In the genomic region with DNA sequence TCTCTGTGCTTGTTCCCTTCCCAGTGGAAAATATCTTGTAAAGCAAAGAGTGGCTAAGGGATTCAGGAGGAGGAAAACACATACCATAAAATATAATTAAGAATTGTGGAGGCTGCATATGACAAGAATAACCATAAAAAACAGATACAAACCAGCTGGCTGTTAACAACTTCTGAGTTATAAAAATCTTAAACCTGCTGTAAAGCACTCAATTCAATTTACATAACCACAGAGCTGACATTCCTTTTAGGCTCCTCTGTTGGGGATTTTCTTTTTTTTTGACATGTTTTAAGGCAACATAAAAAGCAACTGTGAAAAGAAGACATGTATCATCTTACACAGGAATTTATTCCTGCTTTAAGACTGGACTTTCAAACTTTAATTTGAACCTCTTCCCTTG, we compare ENCODE assay signal across 22 cellular contexts.
"Had no signal": no experiment of that assay in that cellular context is flagged by ENCODE, and none has a peak within 500 bp of the region (broad histone marks: within the 10 kb centered on the region; RNA-seq: fewer than 3 reads in every experiment).

No MANE protein-coding gene starts in this region.

- ATAC-seq: activated CD8-positive, alpha-beta T cell treated with anti-CD3 and anti-CD28 coated beads for 36 hours; left lung; natural killer cell; psoas muscle; right lobe of liver had no signal

- FAIRE-seq: frontal cortex had no signal

- H3K4me1 Mint-ChIP-seq: central memory CD8-positive, alpha-beta T cell; natural killer cell had no signal

- H3K9me3 Mint-ChIP-seq: activated CD8-positive, alpha-beta T cell treated with anti-CD3 and anti-CD28 coated beads for 36 hours; stimulated activated naive CD8-positive, alpha-beta T cell treated with anti-CD3 and anti-CD28 coated beads, Interleukin-15, Interleukin-2, amounts not matched to agents 100 ng/mL and 50 ng/mL, for 24 hours; T-helper 1 cell treated with Interleukin-12 subunit alpha and Interleukin-12 subunit beta and Interleukin-4 antibody, amounts not matched to agents 30 μg/mL and 1 μg/mL, for 36 hours had no signal

- H3K27me3 Mint-ChIP-seq: activated CD8-positive, alpha-beta T cell treated with anti-CD3 and anti-CD28 coated beads for 36 hours; activated naive CD8-positive, alpha-beta T cell; central memory CD8-positive, alpha-beta T cell; stimulated activated naive CD8-positive, alpha-beta T cell treated with anti-CD3 and anti-CD28 coated beads, Interleukin-15, Interleukin-2, amounts not matched to agents 100 ng/mL and 50 ng/mL, for 24 hours had no signal

- H3K27me3 ChIP-seq: brain microvascular endothelial cell, left lung, right lobe of liver, testis, upper lobe of left lung had no signal

- H3K4me3 Mint-ChIP-seq: activated CD8-positive, alpha-beta T cell treated with anti-CD3 and anti-CD28 coated beads for 36 hours; activated naive CD8-positive, alpha-beta T cell; central memory CD8-positive, alpha-beta T cell; natural killer cell; stimulated activated naive CD8-positive, alpha-beta T cell treated with anti-CD3 and anti-CD28 coated beads, Interleukin-15, Interleukin-2, amounts not matched to agents 100 ng/mL and 50 ng/mL, for 24 hours; T-helper 1 cell treated with Interleukin-12 subunit alpha and Interleukin-12 subunit beta and Interleukin-4 antibody, amounts not matched to agents 30 μg/mL and 1 μg/mL, for 36 hours had no signal

- H3K36me3 ChIP-seq: brain microvascular endothelial cell, left lung, right lobe of liver, upper lobe of left lung, WERI-Rb-1 had no signal

- H3K4me3 ChIP-seq: left lung, psoas muscle, right lobe of liver, testis, upper lobe of left lung had no signal

- H3K27ac ChIP-seq: brain microvascular endothelial cell, left lung, psoas muscle, right lobe of liver, testis, upper lobe of left lung, WERI-Rb-1 had no signal

- H3K9me3 ChIP-seq: left lung, psoas muscle, right lobe of liver, testis, upper lobe of left lung had no signal

- H3K36me3 Mint-ChIP-seq: activated naive CD8-positive, alpha-beta T cell; natural killer cell had no signal

- H3K4me1 ChIP-seq: left lung, psoas muscle, right lobe of liver, testis had no signal

- H3K27ac Mint-ChIP-seq: activated CD8-positive, alpha-beta T cell treated with anti-CD3 and anti-CD28 coated beads for 36 hours; activated naive CD8-positive, alpha-beta T cell; natural killer cell; stimulated activated naive CD8-positive, alpha-beta T cell treated with anti-CD3 and anti-CD28 coated beads, Interleukin-15, Interleukin-2, amounts not matched to agents 100 ng/mL and 50 ng/mL, for 24 hours; T-helper 1 cell treated with Interleukin-12 subunit alpha and Interleukin-12 subunit beta and Interleukin-4 antibody, amounts not matched to agents 30 μg/mL and 1 μg/mL, for 36 hours had no signal

- DNase-seq: activated CD4-positive, alpha-beta T cell treated with anti-CD3 and anti-CD28 coated beads for 4 hours; activated CD8-positive, alpha-beta T cell treated with anti-CD3 and anti-CD28 coated beads for 36 hours; activated gamma-delta T cell; activated T-cell treated with anti-CD3 and anti-CD28 coated beads, Interleukin-2, amount 50 U/mL, for 48 hours; amniotic stem cell; brain microvascular endothelial cell; cortex of kidney; effector memory CD4-positive, alpha-beta T cell; head of caudate nucleus; left lung; mammary epithelial cell; natural killer cell; psoas muscle; right lobe of liver; testis; upper lobe of left lung; WERI-Rb-1 had no signal
